ENCODE assay signal across 9 cellular contexts in genomic region chr3:119033393-119034255, GRCh38.
DNase-seq lines count a peak whose midpoint lies in the region; ATAC-seq and TF ChIP-seq lines count a peak whose summit lies in the region.
"Had no signal": no experiment of that assay in that cellular context is flagged by ENCODE, and none has a peak within 500 bp of the region (broad histone marks: within the 10 kb centered on the region; RNA-seq: fewer than 3 reads in every experiment).

No MANE protein-coding gene starts in this region.

- no peaks in the 10 kb centered on the region for H3K36me3 ChIP-seq in tibial artery
- H3K36me3 ChIP-seq: uterus had no signal

- peaks cover 25% of the 10 kb centered on the region for H3K27me3 Mint-ChIP-seq in activated naive CD4-positive, alpha-beta T cell treated with anti-CD3 and anti-CD28 coated beads, Interleukin-2, amount 50 U/mL, for 24 hours

- H3K27ac ChIP-seq in caudate nucleus (ENCODE audit: low read depth, low read length) (peak overlapping the region; percentile 95), tibial artery (no peak overlapping the region)
- H3K27ac ChIP-seq: uterus had no signal

- peak overlapping the region; percentile 89 for H3K4me3 Mint-ChIP-seq in activated naive CD4-positive, alpha-beta T cell treated with anti-CD3 and anti-CD28 coated beads, Interleukin-2, amount 50 U/mL, for 24 hours

- H3K27ac Mint-ChIP-seq in activated naive CD4-positive, alpha-beta T cell treated with anti-CD3 and anti-CD28 coated beads, Interleukin-2, amount 50 U/mL, for 24 hours = no peak overlapping the region

- H3K36me3 Mint-ChIP-seq in activated naive CD4-positive, alpha-beta T cell treated with anti-CD3 and anti-CD28 coated beads, Interleukin-2, amount 50 U/mL, for 24 hours = no peaks in the 10 kb centered on the region

- no peak for DNase-seq in activated naive CD4-positive, alpha-beta T cell treated with anti-CD3 and anti-CD28 coated beads, Interleukin-2, amount 50 U/mL, for 16 hours
- DNase-seq in caudate nucleus (lab: John Stamatoyannopoulos, UW) (no peak), midbrain (lab: John Stamatoyannopoulos, UW) (peak; percentile 25), tibial artery (no peak), ecto neural progenitor cell (ENCODE audit: low spot score) (no peak), T1000 (lab: John Stamatoyannopoulos, UW) (no peak)

- H3K9me3 Mint-ChIP-seq in activated naive CD4-positive, alpha-beta T cell treated with anti-CD3 and anti-CD28 coated beads, Interleukin-2, amount 50 U/mL, for 24 hours = no peaks in the 10 kb centered on the region

- H3K4me1 Mint-ChIP-seq in activated naive CD4-positive, alpha-beta T cell treated with anti-CD3 and anti-CD28 coated beads, Interleukin-2, amount 50 U/mL, for 24 hours = peaks cover 6% of the 10 kb centered on the region

- intact Hi-C loops in tibial artery (cut with DNase I; ENCODE audit: low total_unique reads) = no loop called here

- H3K9me3 ChIP-seq in tibial artery = no peaks in the 10 kb centered on the region
- H3K9me3 ChIP-seq: uterus had no signal

- peaks cover 0 to 12% of the 10 kb centered on the region in 2 donors for H3K27me3 ChIP-seq in tibial artery

- H3K4me3 ChIP-seq in tibial artery = peak overlapping the region; percentile 49 to 57

- no peak for ATAC-seq in HG02798 (IDR thresholded peaks at IDR 0.05; ENCODE audit: poor library complexity, unreplicated experiment)

- peaks cover 4 to 14% (median 8%) of the 10 kb centered on the region in 4 donors for H3K4me1 ChIP-seq in tibial artery
- H3K4me1 ChIP-seq: uterus had no signal

- TF ChIP-seq CTCF in tibial artery (IDR thresholded peaks at IDR 0.05) = no peak
